In genomic region chr14:77799863-77800730, GRCh38 we compare ENCODE assay signal across 8 cellular contexts. TPM values are rescaled to one million over a fixed set of nuclear protein-coding genes. Genes with fewer than 3 reads are reported as not detected.
A peak's percentile ranks its signal among the peaks of the same experiment; 100 is the strongest.
DNase-seq lines count a peak whose midpoint lies in the region; ATAC-seq, FAIRE-seq and TF ChIP-seq lines count a peak whose summit lies in the region.

Gene ADCK1 (plus strand): TSS chr14:77800109. CDS start chr14:77818979, 18,870 bp downstream.

- H3K4me3 Mint-ChIP-seq in immature natural killer cell: peak within 1 kb of the TSS; percentile 81 to 87 (median 86)

- no peaks in the 10 kb centered on the region for H3K36me3 ChIP-seq in bronchial epithelial cell (ENCODE audit: control insufficient read depth, insufficient read depth, low read length)
- H3K36me3 ChIP-seq in spleen: no peaks in the 10 kb centered on the region

- no peak for FAIRE-seq in bronchial epithelial cell (lab: Jason Lieb, UNC)

- H3K27ac Mint-ChIP-seq in immature natural killer cell: peak within 1 kb of the TSS; percentile 70 to 90 (median 83)

- peaks cover 12 to 19% of the 10 kb centered on the region in 2 donors for H3K4me1 Mint-ChIP-seq in immature natural killer cell

- no peaks in the 10 kb centered on the region for H3K36me3 Mint-ChIP-seq in immature natural killer cell

- no peaks in the 10 kb centered on the region for H3K9me3 ChIP-seq in spleen

- 0 to 2% (median 0%) methylated on average over 37 to 66 of the region's 66 CpGs for WGBS in spleen, 5 donors

- peak within 1 kb of the TSS; percentile 75 for H3K4me3 ChIP-seq in WI38 (ENCODE audit: low read depth, low read length)
- H3K4me3 ChIP-seq in bronchial epithelial cell (ENCODE audit: low read depth, low read length): peak within 1 kb of the TSS; percentile 83
- H3K4me3 ChIP-seq in spleen: peak within 1 kb of the TSS; percentile 87 to 97 (median 92)

- H3K4me1 ChIP-seq in spleen: peaks cover 0 to 23% (median 10%) of the 10 kb centered on the region in 6 donors

- peak within 1 kb of the TSS; percentile 87 to 96 (median 92) for H3K27ac ChIP-seq in spleen

- H3K27me3 Mint-ChIP-seq in immature natural killer cell (ENCODE audit: low read depth in 3 of 3): no peaks in the 10 kb centered on the region

- H3K9me3 Mint-ChIP-seq in immature natural killer cell: no peaks in the 10 kb centered on the region

- peak; percentile 51 for TF ChIP-seq CTCF in WI38 (IDR thresholded peaks at IDR 0.05; ENCODE audit: low read depth, low read length)
- TF ChIP-seq CTCF in bronchial epithelial cell (IDR thresholded peaks at IDR 0.05; ENCODE audit: insufficient read depth, low read length, severe bottlenecking): peak; percentile 66
- TF ChIP-seq CTCF in spleen (IDR thresholded peaks at IDR 0.05 in 8 of 11, conservative IDR thresholded peaks at IDR 0.05 in 3 of 11): peak in 9 of 11 experiments; percentile 23 to 53 (median 40)

- intact Hi-C loops in spleen (cut with DNase I; ENCODE audit: low total_unique reads): no loop called here

- peak; percentile 85 for DNase-seq in AG08395 (ENCODE audit: low spot score)
- peak; percentile 92 for DNase-seq in NCI-H2171 treated with DMSO at 0.1 percent for 48 hours (lab: John Stamatoyannopoulos, UW)
- DNase-seq in bronchial epithelial cell (ENCODE audit: low read depth): peak; percentile 50
- peak; percentile 80 to 81 (median 80) for DNase-seq in immature natural killer cell
- DNase-seq in spleen: peak; percentile 97

- H3K27me3 ChIP-seq in bronchial epithelial cell (ENCODE audit: control insufficient read depth, insufficient read depth, low read length): no peaks in the 10 kb centered on the region
- H3K27me3 ChIP-seq in spleen (replicated peaks in 1 of 7): no peaks in the 10 kb centered on the region

- ATAC-seq in GM18870 (IDR thresholded peaks at IDR 0.05; ENCODE audit: unreplicated experiment) (peak; percentile 90), HG03108 (IDR thresholded peaks at IDR 0.05; ENCODE audit: unreplicated experiment) (peak; percentile 92)

- peak in 1 of 3 donors; percentile 25 for TF ChIP-seq POLR2A in spleen (IDR thresholded peaks at IDR 0.05)

RNA-seq across cellular contexts. Expression of gene ADCK1, which starts in this region (rescaled TPM):
- total RNA-seq in bronchial epithelial cell: 2.8 and 4.5 TPM in 2 replicates
- 10 to 100 TPM in 1 of 3 donors, 1 to 10 TPM in 2; 3.8 to 14.7 (median 8.7) TPM for polyA plus RNA-seq in immature natural killer cell
- total RNA-seq in spleen: 10 to 100 TPM in 3 of 7 donors, 1 to 10 TPM in 4; 5.4 to 14.0 (median 8.2) TPM
- polyA plus RNA-seq in spleen: 10 to 100 TPM in 1 of 3 donors, 1 to 10 TPM in 2; 5.0 to 10.8 (median 9.8) TPM

Comparison
In these comparisons a context has a peak if more than half of its experiments do, and no peak if none do; other contexts are left out.
1. Peak in every context shown above with its lines: DNase-seq, ATAC-seq, H3K4me3 ChIP-seq and H3K27ac ChIP-seq.